Comparison of ENCODE assay signal across 9 cellular contexts in genomic region chr17:55265434-55266021, GRCh38. TPM values are rescaled to one million over a fixed set of nuclear protein-coding genes. Genes with fewer than 3 reads are reported as not detected.
DNase-seq lines count a peak whose midpoint lies in the region; ATAC-seq and TF ChIP-seq lines count a peak whose summit lies in the region.
"Had no signal": no experiment of that assay in that cellular context is flagged by ENCODE, and none has a peak within 500 bp of the region (broad histone marks: within the 10 kb centered on the region; RNA-seq: fewer than 3 reads in every experiment).

No MANE protein-coding gene starts in this region.

- H3K36me3 ChIP-seq in body of pancreas (replicated peaks in 1 of 2; ENCODE audit: insufficient read depth in 1 of 2, low read depth in 2 of 2), result no peaks in the 10 kb centered on the region

- H3K4me3 ChIP-seq in body of pancreas, result peak overlapping the region; percentile 29 to 45

- peak overlapping the region; percentile 69 to 76 for H3K4me3 Mint-ChIP-seq in stimulated activated naive CD8-positive, alpha-beta T cell treated with anti-CD3 and anti-CD28 coated beads, Interleukin-15, amount 100 ng/mL, for 72 hours

- peaks cover 21% of the 10 kb centered on the region for H3K4me1 Mint-ChIP-seq in stimulated activated naive CD8-positive, alpha-beta T cell treated with anti-CD3 and anti-CD28 coated beads, Interleukin-15, amount 100 ng/mL, for 72 hours

- no peak for TF ChIP-seq POLR2A in body of pancreas (IDR thresholded peaks at IDR 0.05)

- intact Hi-C loops in body of pancreas (cut with DNase I), result no loop called here

- H3K27me3 ChIP-seq in body of pancreas, result no peaks in the 10 kb centered on the region

- H3K27me3 Mint-ChIP-seq in stimulated activated naive CD8-positive, alpha-beta T cell treated with anti-CD3 and anti-CD28 coated beads, Interleukin-15, amount 100 ng/mL, for 72 hours, result peaks cover 94% of the 10 kb centered on the region

- TF ChIP-seq CTCF in body of pancreas (IDR thresholded peaks at IDR 0.05), result no peak

- H3K9me3 ChIP-seq in body of pancreas, result no peaks in the 10 kb centered on the region

- peak; percentile 7 to 18 for DNase-seq in activated CD4-positive, alpha-beta T cell treated with anti-CD3 and anti-CD28 coated beads for 4 hours
- DNase-seq in activated CD4-positive, alpha-beta T cell treated with anti-CD3 and anti-CD28 coated beads for 1 hour, result no peak
- DNase-seq in body of pancreas (peak in 2 of 4 donors; percentile 28 to 43), left kidney (ENCODE audit: low read depth, low spot score) (peak; percentile 55), SW480 (ENCODE audit: low spot score) (no peak), NCI-H510A (lab: John Stamatoyannopoulos, UW) (no peak), NCI-H446 (lab: John Stamatoyannopoulos, UW) (no peak)
- peak in 1 of 2 donors; percentile 1 for DNase-seq in stimulated activated naive CD8-positive, alpha-beta T cell treated with anti-CD3 and anti-CD28 coated beads, Interleukin-15, amount 100 ng/mL, for 72 hours

- 3 to 4% methylated on average over 19 to 47 of the region's 48 CpGs for WGBS in body of pancreas, 2 donors

- ATAC-seq in body of pancreas, result peak; percentile 12
- ATAC-seq in stimulated activated naive CD8-positive, alpha-beta T cell treated with anti-CD3 and anti-CD28 coated beads, Interleukin-15, amount 100 ng/mL, for 72 hours, result peak; percentile 29

- H3K4me1 ChIP-seq in body of pancreas, result peaks cover 25% of the 10 kb centered on the region

- no peak overlapping the region for H3K27ac Mint-ChIP-seq in stimulated activated naive CD8-positive, alpha-beta T cell treated with anti-CD3 and anti-CD28 coated beads, Interleukin-15, amount 100 ng/mL, for 72 hours

- H3K27ac ChIP-seq in body of pancreas, result peak overlapping the region; percentile 36 to 77 (median 71)
- H3K27ac ChIP-seq: VCaP had no signal

- no peaks in the 10 kb centered on the region for H3K9me3 Mint-ChIP-seq in stimulated activated naive CD8-positive, alpha-beta T cell treated with anti-CD3 and anti-CD28 coated beads, Interleukin-15, amount 100 ng/mL, for 72 hours

RNA-seq across cellular contexts. Expression of gene HLF, which starts 0.8 kb away (rescaled TPM):
- total RNA-seq in body of pancreas, result 1 to 10 TPM; 4.2 to 4.9 TPM

Comparison
In these comparisons a context has a peak if more than half of its experiments do, and no peak if none do; other contexts are left out.
1. DNase-seq: peak in activated CD4-positive, alpha-beta T cell treated with anti-CD3 and anti-CD28 coated beads for 4 hours (2 of 2) and left kidney (single experiment); none in activated CD4-positive, alpha-beta T cell treated with anti-CD3 and anti-CD28 coated beads for 1 hour (single experiment), SW480 (single experiment), NCI-H510A (single experiment) and NCI-H446 (0 of 2).